In the genomic region with DNA sequence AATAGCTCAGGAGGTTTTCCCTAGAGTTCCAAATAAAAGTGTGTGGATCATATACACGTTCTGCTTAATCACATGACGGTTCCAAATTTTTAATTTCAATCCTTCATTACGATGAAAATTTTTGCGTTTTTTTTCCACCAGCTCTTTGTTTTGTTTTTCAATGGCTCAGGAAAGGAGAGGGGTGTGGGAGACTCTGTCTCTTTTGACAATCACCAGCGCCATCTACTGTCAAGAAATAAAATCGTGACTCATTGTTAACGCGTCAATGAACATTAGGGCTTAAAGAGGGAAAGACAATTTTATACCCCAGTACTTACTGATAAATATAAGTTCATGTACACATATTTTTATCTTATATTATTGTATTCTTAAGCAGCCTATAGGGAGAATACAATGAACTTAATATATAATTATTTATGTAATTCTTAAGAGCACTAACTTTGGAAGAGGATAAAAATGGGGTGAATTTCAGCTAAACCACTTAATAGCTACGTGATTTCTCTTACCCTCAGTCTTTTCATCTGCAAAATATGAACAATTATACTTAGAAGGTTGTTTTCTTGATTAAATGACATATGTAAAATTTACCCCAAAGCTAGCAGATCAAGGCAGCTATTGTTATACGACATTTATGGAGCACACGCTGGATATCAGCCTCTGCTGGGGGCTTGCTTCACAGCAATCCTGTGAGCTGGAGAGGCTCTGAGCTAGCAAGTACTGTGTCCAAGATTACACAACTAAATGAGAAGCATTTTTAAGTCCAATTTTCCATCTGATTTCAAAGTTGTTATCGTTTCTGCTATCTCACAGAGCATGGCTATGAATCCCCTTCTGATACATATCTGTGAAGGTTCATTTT, we compare ENCODE assay signal across 9 cellular contexts. TPM values are rescaled to one million over a fixed set of nuclear protein-coding genes. Genes with fewer than 3 reads are reported as not detected.
DNase-seq lines count a peak whose midpoint lies in the region; ATAC-seq, FAIRE-seq and TF ChIP-seq lines count a peak whose summit lies in the region.
"Had no signal": no experiment of that assay in that cellular context is flagged by ENCODE, and none has a peak within 500 bp of the region (broad histone marks: within the 10 kb centered on the region; RNA-seq: fewer than 3 reads in every experiment).

No MANE protein-coding gene starts in this region.

- H3K4me1 Mint-ChIP-seq in CD4-positive, alpha-beta memory T cell: no peaks in the 10 kb centered on the region

- no peaks in the 10 kb centered on the region for H3K27me3 ChIP-seq in CD4-positive, alpha-beta memory T cell (ENCODE audit: insufficient read depth, low read length)
- no peaks in the 10 kb centered on the region for H3K27me3 ChIP-seq in gastroesophageal sphincter
- H3K27me3 ChIP-seq in pancreas: no peaks in the 10 kb centered on the region

- POLR2A ChIA-PET in CD4-positive, alpha-beta memory T cell (lab: Charles Lee; ENCODE audit: partially characterized antibody): interaction anchor here (1.3 to 1.7 kb wide), 3 partner anchors 45 to 482 kb away, joined by 4 to 7 read pairs (median 5); no protein-coding TSS in a partner anchor

- peak; percentile 51 for ATAC-seq in GM18867 (IDR thresholded peaks at IDR 0.05; ENCODE audit: unreplicated experiment)
- peak; percentile 59 for ATAC-seq in gastroesophageal sphincter
- peak; percentile 69 to 96 (median 90) for ATAC-seq in pancreas
- ATAC-seq in GM21381 (IDR thresholded peaks at IDR 0.05; ENCODE audit: unreplicated experiment): no peak
- no peak for ATAC-seq in HG03159 (IDR thresholded peaks at IDR 0.05; ENCODE audit: unreplicated experiment)

- intact Hi-C loops in CD4-positive, alpha-beta memory T cell (cut with micrococcal nuclease): loop anchor here (1.0 to 2.0 kb wide), 5 partner anchors 27 to 709 kb away; no protein-coding TSS in a partner anchor
- intact Hi-C loops in pancreas (cut with DNase I): loop anchor here in 1 of 3 donors (5.0 kb wide), 1 partner anchor 475 kb away; no protein-coding TSS in a partner anchor

- H3K36me3 ChIP-seq in CD4-positive, alpha-beta memory T cell (ENCODE audit: insufficient read depth, low read length): no peaks in the 10 kb centered on the region
- H3K36me3 ChIP-seq in gastroesophageal sphincter (no peaks in the 10 kb centered on the region), pancreas (no peaks in the 10 kb centered on the region)

- peak in 4 of 5 donors; percentile 45 to 57 (median 52) for DNase-seq in CD4-positive, alpha-beta memory T cell
- DNase-seq in NCI-H2029 treated with DMSO at 0.1 percent for 48 hours (lab: John Stamatoyannopoulos, UW) (peak; percentile 74), pancreas (no peak)

- CTCF ChIA-PET in CD4-positive, alpha-beta memory T cell (lab: Charles Lee; ENCODE audit: partially characterized antibody): interaction anchor here (0.6 to 11.9 kb wide), 54 partner anchors 9 to 1093 kb away, joined by 3 to 288 read pairs (median 4); a partner anchor contains a TSS

- H3K27me3 Mint-ChIP-seq in CD4-positive, alpha-beta memory T cell: peaks cover 2 to 7% of the 10 kb centered on the region in 2 donors

- H3K27ac ChIP-seq in CD4-positive, alpha-beta memory T cell (ENCODE audit: low read depth, low read length): no peak overlapping the region
- H3K27ac ChIP-seq in gastroesophageal sphincter (no peak overlapping the region), pancreas (no peak overlapping the region)

- no peak overlapping the region for H3K27ac Mint-ChIP-seq in CD4-positive, alpha-beta memory T cell
- H3K27ac Mint-ChIP-seq: T-helper 1 cell treated with Interleukin-12 subunit alpha and Interleukin-12 subunit beta and Interleukin-4 antibody, amounts not matched to agents 30 μg/mL and 1 μg/mL, for 36 hours had no signal

- H3K9me3 Mint-ChIP-seq in CD4-positive, alpha-beta memory T cell: peaks cover 0 to 2% (median 0%) of the 10 kb centered on the region in 8 donors
- H3K9me3 Mint-ChIP-seq: T-helper 1 cell treated with Interleukin-12 subunit alpha and Interleukin-12 subunit beta and Interleukin-4 antibody, amounts not matched to agents 30 μg/mL and 1 μg/mL, for 36 hours had no signal

- no peaks in the 10 kb centered on the region for H3K9me3 ChIP-seq in CD4-positive, alpha-beta memory T cell (ENCODE audit: control insufficient read depth in 1 of 2, low read length in 2 of 2)
- no peaks in the 10 kb centered on the region for H3K9me3 ChIP-seq in gastroesophageal sphincter
- no peaks in the 10 kb centered on the region for H3K9me3 ChIP-seq in pancreas

- H3K4me3 ChIP-seq in CD4-positive, alpha-beta memory T cell (ENCODE audit: low read length in 2 of 2): no peak overlapping the region
- H3K4me3 ChIP-seq in WI38 (ENCODE audit: low read depth, low read length): no peak overlapping the region
- no peak overlapping the region for H3K4me3 ChIP-seq in gastroesophageal sphincter
- H3K4me3 ChIP-seq in pancreas: no peak overlapping the region

- no peak for TF ChIP-seq POLR2A in gastroesophageal sphincter (IDR thresholded peaks at IDR 0.05)

- no peak overlapping the region for H3K4me3 Mint-ChIP-seq in CD4-positive, alpha-beta memory T cell
- H3K4me3 Mint-ChIP-seq: T-helper 1 cell treated with Interleukin-12 subunit alpha and Interleukin-12 subunit beta and Interleukin-4 antibody, amounts not matched to agents 30 μg/mL and 1 μg/mL, for 36 hours had no signal

- H3K36me3 Mint-ChIP-seq in CD4-positive, alpha-beta memory T cell: no peaks in the 10 kb centered on the region

- peak; percentile 98 for FAIRE-seq in pancreas (lab: Jason Lieb, UNC)

- TF ChIP-seq EP300 in gastroesophageal sphincter (IDR thresholded peaks at IDR 0.05): no peak

- 26 to 27% methylated on average over 12 of the region's 12 CpGs for WGBS in gastroesophageal sphincter (ENCODE audit: low coverage in 1 of 2), 2 donors
- WGBS in pancreas, 2 donors: 25 to 27% methylated on average over 12 of the region's 12 CpGs

- H3K4me1 ChIP-seq in CD4-positive, alpha-beta memory T cell (ENCODE audit: insufficient read depth, low read length): no peaks in the 10 kb centered on the region
- H3K4me1 ChIP-seq in gastroesophageal sphincter: peaks cover 0 to 33% (median 5%) of the 10 kb centered on the region in 3 donors
- H3K4me1 ChIP-seq in pancreas: no peaks in the 10 kb centered on the region

- TF ChIP-seq CTCF in WI38 (IDR thresholded peaks at IDR 0.05; ENCODE audit: low read depth, low read length): peak; percentile 29; the same call in 1 of the 2 replicates
- peak; percentile 57 to 90 (median 82) for TF ChIP-seq CTCF in gastroesophageal sphincter (IDR thresholded peaks at IDR 0.05)
- peak; percentile 41 to 73 (median 48) for TF ChIP-seq CTCF in pancreas (IDR thresholded peaks at IDR 0.05)

RNA-seq across cellular contexts. Expression of a gene that starts 47.4 kb away (rescaled TPM):
- total RNA-seq in CD4-positive, alpha-beta memory T cell: 1 to 10 TPM; 3.3 to 4.0 TPM
- polyA plus RNA-seq in CD4-positive, alpha-beta memory T cell: 1 to 10 TPM; 3.1 TPM
- total RNA-seq in gastroesophageal sphincter: 10 to 100 TPM in 3 of 4 donors, 1 to 10 TPM in 1; 9.3 to 12.5 (median 11.4) TPM
- total RNA-seq in pancreas: 1 to 10 TPM; 2.4 to 5.9 (median 3.7) TPM
- 1 to 10 TPM; 2.8 to 6.6 TPM for polyA plus RNA-seq in pancreas

Comparison
In these comparisons a context has a peak if more than half of its experiments do, and no peak if none do; other contexts are left out.
1. DNase-seq: peak in CD4-positive, alpha-beta memory T cell (4 of 5) and NCI-H2029 treated with DMSO at 0.1 percent for 48 hours (single experiment); none in pancreas (0 of 6).
2. ATAC-seq: peak in GM18867 (single experiment), gastroesophageal sphincter (single experiment) and pancreas (4 of 4); none in GM21381 (single experiment) and HG03159 (single experiment).
3. CTCF ChIP-seq: peak in every context shown above with its lines; median percentile 82 in gastroesophageal sphincter; 48 in pancreas; 29 in WI38.